ENCODE assay signal across 8 cellular contexts in the genomic region with DNA sequence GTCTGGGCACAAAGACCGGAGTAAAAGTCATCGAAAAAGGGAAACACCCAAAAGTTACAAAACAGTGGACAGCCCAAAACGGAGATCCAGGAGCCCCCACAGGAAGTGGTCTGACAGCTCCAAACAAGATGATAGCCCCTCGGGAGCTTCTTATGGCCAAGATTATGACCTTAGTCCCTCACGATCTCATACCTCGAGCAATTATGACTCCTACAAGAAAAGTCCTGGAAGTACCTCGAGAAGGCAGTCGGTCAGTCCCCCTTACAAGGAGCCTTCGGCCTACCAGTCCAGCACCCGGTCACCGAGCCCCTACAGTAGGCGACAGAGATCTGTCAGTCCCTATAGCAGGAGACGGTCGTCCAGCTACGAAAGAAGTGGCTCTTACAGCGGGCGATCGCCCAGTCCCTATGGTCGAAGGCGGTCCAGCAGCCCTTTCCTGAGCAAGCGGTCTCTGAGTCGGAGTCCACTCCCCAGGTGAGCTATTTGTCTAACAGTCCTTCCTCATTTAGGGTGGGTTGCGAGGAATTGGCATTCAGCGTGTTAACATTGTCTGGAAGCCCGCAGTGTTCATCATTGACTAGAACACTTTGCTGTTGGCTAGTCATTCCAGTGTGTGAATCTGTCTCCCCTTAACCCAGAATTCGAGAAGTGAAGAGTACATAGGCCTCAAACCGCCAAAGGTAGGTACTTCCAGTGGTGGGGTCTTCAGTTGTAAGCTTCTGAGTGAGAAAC. TPM values are rescaled to one million over a fixed set of nuclear protein-coding genes. Genes with fewer than 3 reads are reported as not detected.
DNase-seq lines count a peak whose midpoint lies in the region; ATAC-seq and TF ChIP-seq lines count a peak whose summit lies in the region.

No MANE protein-coding gene starts in this region.

- no peaks in the 10 kb centered on the region for H3F3A ChIP-seq in OCI-LY1 (ENCODE audit: insufficient read depth, low read length)

- H3K4me1 ChIP-seq in OCI-LY1 (ENCODE audit: insufficient read depth, low read length, severe bottlenecking) (peaks cover 33% of the 10 kb centered on the region), mesenchymal stem cell (ENCODE audit: control insufficient read depth, insufficient read depth, low read depth, low read length) (peaks cover 4% of the 10 kb centered on the region), upper lobe of right lung (peaks cover 28% of the 10 kb centered on the region)

- H3K27ac ChIP-seq in OCI-LY1 (ENCODE audit: low read depth, low read length, poor library complexity, severe bottlenecking) (no peak overlapping the region), mesenchymal stem cell (ENCODE audit: low read length, poor library complexity, severe bottlenecking) (no peak overlapping the region), upper lobe of right lung (peak overlapping the region; percentile 98)

- no peak overlapping the region for H3K18ac ChIP-seq in mesenchymal stem cell (ENCODE audit: low read depth in 1 of 2, low read length in 2 of 2)

- peak overlapping the region in 1 of 2 experiments; percentile 49 for H2BK12ac ChIP-seq in mesenchymal stem cell (ENCODE audit: low read length in 2 of 2)

- peaks cover 58% of the 10 kb centered on the region for H3K79me2 ChIP-seq in OCI-LY1 (ENCODE audit: insufficient read depth, low read length)

- no peak overlapping the region for H4K91ac ChIP-seq in mesenchymal stem cell (ENCODE audit: low read length)

- no peak overlapping the region for H2BK120ac ChIP-seq in mesenchymal stem cell (ENCODE audit: low read depth, low read length)

- TF ChIP-seq CTCF in GM12875 (IDR thresholded peaks at IDR 0.05; ENCODE audit: borderline replicate concordance, insufficient read depth, low read depth, low read length) (no peak), OCI-LY1 (IDR thresholded peaks at IDR 0.05; ENCODE audit: low read length) (no peak), upper lobe of right lung (IDR thresholded peaks at IDR 0.05) (no peak)

- no peak overlapping the region for H3K23ac ChIP-seq in mesenchymal stem cell (ENCODE audit: low read length in 2 of 2)

- H2AFZ ChIP-seq in OCI-LY1 (ENCODE audit: low read length) (no peak overlapping the region), mesenchymal stem cell (ENCODE audit: low read depth, low read length) (no peak overlapping the region)

- H3K9ac ChIP-seq in OCI-LY1 (ENCODE audit: low read length) (peak overlapping the region; percentile 69), mesenchymal stem cell (ENCODE audit: low read length) (peak overlapping the region; percentile 100)

- H3K9me3 ChIP-seq in OCI-LY1 (ENCODE audit: low read length): no peaks in the 10 kb centered on the region
- H3K9me3 ChIP-seq in mesenchymal stem cell (ENCODE audit: control insufficient read depth, low read length): no peaks in the 10 kb centered on the region
- no peaks in the 10 kb centered on the region for H3K9me3 ChIP-seq in upper lobe of right lung

- H3K4ac ChIP-seq in mesenchymal stem cell (ENCODE audit: low read depth in 1 of 2, low read length in 2 of 2): no peak overlapping the region

- H3K36me3 ChIP-seq in OCI-LY1 (ENCODE audit: insufficient read depth, low read length) (peaks cover 34% of the 10 kb centered on the region; the same call in 1 of the 2 replicates), mesenchymal stem cell (ENCODE audit: control insufficient read depth in 1 of 2, insufficient read depth in 2 of 2, low read depth in 1 of 2, low read length in 2 of 2) (peaks cover 0 to 10% of the 10 kb centered on the region in 2 experiments), upper lobe of right lung (peaks cover 7% of the 10 kb centered on the region)

- 5% methylated on average over 27 of the region's 27 CpGs for WGBS in mesenchymal stem cell

- H4K20me1 ChIP-seq in OCI-LY1 (ENCODE audit: insufficient read depth, low read length): no peaks in the 10 kb centered on the region; the same call in 1 of the 2 replicates

- no peak overlapping the region for H2AK5ac ChIP-seq in mesenchymal stem cell (ENCODE audit: low read length, severe bottlenecking)

- H2BK5ac ChIP-seq in mesenchymal stem cell (ENCODE audit: low read depth, low read length, poor library complexity, severe bottlenecking): no peak overlapping the region

- H3K9me2 ChIP-seq in OCI-LY1 (ENCODE audit: low read depth, low read length): no peaks in the 10 kb centered on the region

- peak overlapping the region; percentile 85 for H3K4me3 ChIP-seq in GM12875 (ENCODE audit: low read depth, low read length)
- peak overlapping the region; percentile 70 for H3K4me3 ChIP-seq in OCI-LY1 (ENCODE audit: low read depth, low read length, poor library complexity, severe bottlenecking)
- peak overlapping the region; percentile 69 to 87 for H3K4me3 ChIP-seq in mesenchymal stem cell (ENCODE audit: insufficient read depth in 1 of 2, low read depth in 1 of 2, low read length in 2 of 2)
- H3K4me3 ChIP-seq in upper lobe of right lung: peak overlapping the region; percentile 98

- H4K8ac ChIP-seq in mesenchymal stem cell (ENCODE audit: low read length): no peak overlapping the region

- no peak for ATAC-seq in upper lobe of right lung

- intact Hi-C loops in upper lobe of right lung (cut with DNase I): no loop called here

- H3K4me2 ChIP-seq in OCI-LY1 (ENCODE audit: low read length): peak overlapping the region; percentile 82
- H3K4me2 ChIP-seq in mesenchymal stem cell (ENCODE audit: low read length, poor library complexity, severe bottlenecking): peak overlapping the region; percentile 74

- no peaks in the 10 kb centered on the region for H3K79me1 ChIP-seq in mesenchymal stem cell (replicated peaks; ENCODE audit: low read length, poor library complexity, severe bottlenecking)

- H3K14ac ChIP-seq in mesenchymal stem cell (ENCODE audit: low read length in 2 of 2): peak overlapping the region in 1 of 2 experiments; percentile 61

- H3K27me3 ChIP-seq in OCI-LY1 (ENCODE audit: insufficient read depth, low read length) (no peaks in the 10 kb centered on the region), mesenchymal stem cell (ENCODE audit: control insufficient read depth in 1 of 2, insufficient read depth in 1 of 2, low read length in 2 of 2) (no peaks in the 10 kb centered on the region), upper lobe of right lung (no peaks in the 10 kb centered on the region)

- DNase-seq in dermis blood vessel endothelial cell (peak; percentile 36), mesenchymal stem cell (peak; percentile 36), upper lobe of right lung (peak; percentile 63), NCI-H1105 treated with DMSO at 0.1 percent for 48 hours (lab: John Stamatoyannopoulos, UW) (no peak), H4 (ENCODE audit: low spot score) (no peak)
- no peak for DNase-seq in stimulated activated CD8-positive, alpha-beta memory T cell treated with anti-CD3 and anti-CD28 coated beads, Interleukin-4, amount 100 ng/mL, for 48 hours

- H2BK15ac ChIP-seq in mesenchymal stem cell (ENCODE audit: low read depth, poor library complexity, severe bottlenecking): no peak overlapping the region

RNA-seq across cellular contexts. Expression of gene CDK12, which starts 1.5 kb away (rescaled TPM):
- total RNA-seq in dermis blood vessel endothelial cell: 24.5 and 29.5 TPM in 2 replicates
- polyA plus RNA-seq in mesenchymal stem cell (2013, experiment 1 of 2): 24.7 TPM
- polyA plus RNA-seq in mesenchymal stem cell (2013, experiment 2 of 2): 22.5 TPM
- 53.6 TPM for total RNA-seq in upper lobe of right lung
- total RNA-seq in H4 (2014; rRNA removed; shearing (Covaris generic)): 15.5 and 16.4 TPM in 2 replicates

RNA-seq across cellular contexts. Expression of gene MED1, which starts 11.7 kb away (rescaled TPM):
- total RNA-seq in dermis blood vessel endothelial cell: 18.9 and 32.2 TPM in 2 replicates
- polyA plus RNA-seq in mesenchymal stem cell (2013, experiment 1 of 2): 20.7 TPM
- 19.7 TPM for polyA plus RNA-seq in mesenchymal stem cell (2013, experiment 2 of 2)
- total RNA-seq in upper lobe of right lung: 37.2 TPM
- 12.8 and 14.2 TPM in 2 replicates for total RNA-seq in H4 (2014; rRNA removed; shearing (Covaris generic))

Comparison
In these comparisons a context has a peak if more than half of its experiments do, and no peak if none do; other contexts are left out.
1. DNase-seq: peak in dermis blood vessel endothelial cell (single experiment), mesenchymal stem cell (single experiment) and upper lobe of right lung (single experiment); none in stimulated activated CD8-positive, alpha-beta memory T cell treated with anti-CD3 and anti-CD28 coated beads, Interleukin-4, amount 100 ng/mL, for 48 hours (single experiment), NCI-H1105 treated with DMSO at 0.1 percent for 48 hours (single experiment) and H4 (single experiment).
2. Peak in every context shown above with its lines, with median percentiles within 50 percentile points of each other: H3K4me3 ChIP-seq.